In genomic region chr1:225509770-225510169, GRCh38 we compare ENCODE assay signal across 14 cellular contexts.
DNase-seq lines count a peak whose midpoint lies in the region; ATAC-seq, FAIRE-seq and TF ChIP-seq lines count a peak whose summit lies in the region.
"Had no signal": no experiment of that assay in that cellular context is flagged by ENCODE, and none has a peak within 500 bp of the region (broad histone marks: within the 10 kb centered on the region; RNA-seq: fewer than 3 reads in every experiment).

No MANE protein-coding gene starts in this region.

- H3K4me1 ChIP-seq in gastroesophageal sphincter (peaks cover 6 to 20% (median 8%) of the 10 kb centered on the region in 3 donors), suprapubic skin (peaks cover 16% of the 10 kb centered on the region)

- peak; percentile 45 for FAIRE-seq in RCC 7860 (lab: Jason Lieb, UNC)
- FAIRE-seq: islet of Langerhans had no signal

- H3K27ac Mint-ChIP-seq in activated T-cell treated with anti-CD3 and anti-CD28 coated beads, Interleukin-2, amount 50 U/mL, for 24 hours = peak overlapping the region; percentile 1
- H3K27ac Mint-ChIP-seq: stimulated activated naive CD8-positive, alpha-beta T cell treated with anti-CD3 and anti-CD28 coated beads, Interleukin-15, amount 100 ng/mL, for 72 hours had no signal

- H3K36me3 Mint-ChIP-seq in activated T-cell treated with anti-CD3 and anti-CD28 coated beads, Interleukin-2, amount 50 U/mL, for 24 hours (ENCODE audit: low read depth) = no peaks in the 10 kb centered on the region

- TF ChIP-seq POLR2A in gastroesophageal sphincter (IDR thresholded peaks at IDR 0.05) (no peak), suprapubic skin (IDR thresholded peaks at IDR 0.05) (no peak)

- CTCF ChIA-PET in GM10248 (lab: Yijun Ruan, JAX) = interaction anchor here (1.8 to 2.0 kb wide), 2 partner anchors 13 to 35 kb away, joined by 3 to 6 read pairs; no protein-coding TSS in a partner anchor

- POLR2A ChIA-PET in GM10248 (lab: Yijun Ruan, JAX) = no interaction called here

- TF ChIP-seq EP300 in gastroesophageal sphincter (IDR thresholded peaks at IDR 0.05) (no peak), suprapubic skin (IDR thresholded peaks at IDR 0.05) (no peak)

- H3K36me3 ChIP-seq in gastroesophageal sphincter = peaks cover 0 to 42% of the 10 kb centered on the region in 2 donors
- H3K36me3 ChIP-seq in suprapubic skin = no peaks in the 10 kb centered on the region
- H3K36me3 ChIP-seq: ovary had no signal

- H3K4me3 ChIP-seq in gastroesophageal sphincter (no peak overlapping the region), suprapubic skin (no peak overlapping the region)
- H3K4me3 ChIP-seq: ovary had no signal

- H3K27ac ChIP-seq in gastroesophageal sphincter (peak overlapping the region in 3 of 4 donors; percentile 77 to 82 (median 78)), suprapubic skin (peak overlapping the region; percentile 52)
- H3K27ac ChIP-seq: ovary had no signal

- H3K9me3 ChIP-seq in gastroesophageal sphincter (no peaks in the 10 kb centered on the region), suprapubic skin (no peaks in the 10 kb centered on the region)
- H3K9me3 ChIP-seq: ovary had no signal

- no peak for ATAC-seq in gastroesophageal sphincter
- ATAC-seq: stimulated activated naive CD8-positive, alpha-beta T cell treated with anti-CD3 and anti-CD28 coated beads, Interleukin-15, amount 100 ng/mL, for 72 hours had no signal

- 87 to 88% methylated on average over 3 of the region's 3 CpGs for WGBS in gastroesophageal sphincter (ENCODE audit: low coverage in 1 of 2), 2 donors
- WGBS in suprapubic skin = 83% methylated on average over 3 of the region's 3 CpGs

- H3K27me3 ChIP-seq in gastroesophageal sphincter (no peaks in the 10 kb centered on the region), suprapubic skin (no peaks in the 10 kb centered on the region)
- H3K27me3 ChIP-seq: ovary had no signal

- no peaks in the 10 kb centered on the region for H3K9me3 Mint-ChIP-seq in activated T-cell treated with anti-CD3 and anti-CD28 coated beads, Interleukin-2, amount 50 U/mL, for 24 hours
- H3K9me3 Mint-ChIP-seq: stimulated activated naive CD8-positive, alpha-beta T cell treated with anti-CD3 and anti-CD28 coated beads, Interleukin-15, amount 100 ng/mL, for 72 hours had no signal

- H3K4me1 Mint-ChIP-seq in activated T-cell treated with anti-CD3 and anti-CD28 coated beads, Interleukin-2, amount 50 U/mL, for 24 hours (ENCODE audit: low read depth) = peaks cover 10% of the 10 kb centered on the region

- no peak for TF ChIP-seq CTCF in gastroesophageal sphincter (IDR thresholded peaks at IDR 0.05)
- no peak for TF ChIP-seq CTCF in suprapubic skin (IDR thresholded peaks at IDR 0.05)
- TF ChIP-seq CTCF in GM10248 (IDR thresholded peaks at IDR 0.05; ENCODE audit: control extremely low read depth, extremely low read depth, low read depth, missing control alignments) = no peak

- no peak for DNase-seq in activated T-cell treated with anti-CD3 and anti-CD28 coated beads, Interleukin-2, amount 50 U/mL, for 24 hours
- DNase-seq in activated T-cell treated with anti-CD3 and anti-CD28 coated beads, Interleukin-2, amount 50 U/mL, for 48 hours = no peak
- DNase-seq in RCC 7860 (ENCODE audit: low spot score) (peak; percentile 25), suprapubic skin (ENCODE audit: low spot score in 2 of 2) (no peak), NCI-H1105 treated with DMSO at 0.1 percent for 48 hours (lab: John Stamatoyannopoulos, UW) (no peak), GM10248 (ENCODE audit: extremely low spot score) (no peak), HCEC 1CT (no peak)
- DNase-seq: activated T-cell treated with anti-CD3 and anti-CD28 coated beads, Interleukin-2, amount 50 U/mL, for 1 hour; central memory CD4-positive, alpha-beta T cell; ovary; stimulated activated CD4-positive, alpha-beta T cell treated with anti-CD3 and anti-CD28 coated beads, Interleukin-4, amount 100 ng/mL, for 24 hours; stimulated activated naive CD8-positive, alpha-beta T cell treated with anti-CD3 and anti-CD28 coated beads, Interleukin-15, amount 100 ng/mL, for 72 hours had no signal

- no peak overlapping the region for H3K4me3 Mint-ChIP-seq in activated T-cell treated with anti-CD3 and anti-CD28 coated beads, Interleukin-2, amount 50 U/mL, for 24 hours
- H3K4me3 Mint-ChIP-seq: stimulated activated naive CD8-positive, alpha-beta T cell treated with anti-CD3 and anti-CD28 coated beads, Interleukin-15, amount 100 ng/mL, for 72 hours had no signal

- H3K27me3 Mint-ChIP-seq in activated T-cell treated with anti-CD3 and anti-CD28 coated beads, Interleukin-2, amount 50 U/mL, for 24 hours = peaks cover 4% of the 10 kb centered on the region
- H3K27me3 Mint-ChIP-seq: stimulated activated naive CD8-positive, alpha-beta T cell treated with anti-CD3 and anti-CD28 coated beads, Interleukin-15, amount 100 ng/mL, for 72 hours had no signal
